In genomic region chr2:107128381-107128780, GRCh38 we compare ENCODE assay signal across 3 cellular contexts.
"Had no signal": no experiment of that assay in that cellular context is flagged by ENCODE, and none has a peak within 500 bp of the region (broad histone marks: within the 10 kb centered on the region; RNA-seq: fewer than 3 reads in every experiment).

No MANE protein-coding gene starts in this region.

- H3K4me3 ChIP-seq: GM12878 had no signal

- DNase-seq: GDM1, GF-D8 had no signal
